Comparison of ENCODE assay signal across 17 cellular contexts in genomic region chr14:28264306-28264705, GRCh38.
"Had no signal": no experiment of that assay in that cellular context is flagged by ENCODE, and none has a peak within 500 bp of the region (broad histone marks: within the 10 kb centered on the region; RNA-seq: fewer than 3 reads in every experiment).

No MANE protein-coding gene starts in this region.

- H3K27ac Mint-ChIP-seq: activated CD8-positive, alpha-beta T cell treated with anti-CD3 and anti-CD28 coated beads for 36 hours; activated T-cell treated with anti-CD3 and anti-CD28 coated beads, Interleukin-2, amount 50 U/mL, for 72 hours; memory B cell; natural killer cell; progenitor cell of endocrine pancreas; stimulated activated naive B cell treated with anti-CD40 and anti-IgM and Interleukin-4, amounts not matched to agents 10 μg/mL and 1 μg/mL and 100 μg/mL, for 72 hours had no signal

- H3K36me3 ChIP-seq: left lung had no signal

- ATAC-seq: activated CD8-positive, alpha-beta T cell treated with anti-CD3 and anti-CD28 coated beads for 36 hours; activated T-cell treated with anti-CD3 and anti-CD28 coated beads, Interleukin-2, amount 50 U/mL, for 72 hours; left lung; natural killer cell; right cardiac atrium; stimulated activated naive B cell treated with anti-CD40 and anti-IgM and Interleukin-4, amounts not matched to agents 10 μg/mL and 1 μg/mL and 100 μg/mL, for 72 hours had no signal

- H3K36me3 Mint-ChIP-seq: stimulated activated naive B cell treated with anti-CD40 and anti-IgM and Interleukin-4, amounts not matched to agents 10 μg/mL and 1 μg/mL and 100 μg/mL, for 72 hours had no signal

- H3K4me3 ChIP-seq: left lung had no signal

- H3K4me3 Mint-ChIP-seq: activated CD8-positive, alpha-beta T cell treated with anti-CD3 and anti-CD28 coated beads for 36 hours; activated T-cell treated with anti-CD3 and anti-CD28 coated beads, Interleukin-2, amount 50 U/mL, for 72 hours; central memory CD8-positive, alpha-beta T cell; memory B cell; natural killer cell; stimulated activated naive B cell treated with anti-CD40 and anti-IgM and Interleukin-4, amounts not matched to agents 10 μg/mL and 1 μg/mL and 100 μg/mL, for 72 hours had no signal

- DNase-seq: activated CD8-positive, alpha-beta memory T cell treated with anti-CD3 and anti-CD28 coated beads, Interleukin-2, amount 50 U/mL, for 4 hours; activated CD8-positive, alpha-beta T cell treated with anti-CD3 and anti-CD28 coated beads for 36 hours; activated gamma-delta T cell treated with Interleukin-2 at 50 U/mL for 16 hours; activated T-cell treated with anti-CD3 and anti-CD28 coated beads, Interleukin-2, amount 50 U/mL, for 72 hours; erythroblast; glutamatergic neuron; left lung; natural killer cell; nucleus accumbens; right cardiac atrium; stimulated activated CD4-positive, alpha-beta T cell treated with anti-CD3 and anti-CD28 coated beads, Interleukin-1b, Interleukin-23, amount 100 ng/mL, for 48 hours; stimulated activated naive B cell treated with anti-CD40 and anti-IgM and Interleukin-4, amounts not matched to agents 10 μg/mL and 1 μg/mL and 100 μg/mL, for 72 hours; T-helper 1 cell had no signal

- H3K4me1 Mint-ChIP-seq: central memory CD8-positive, alpha-beta T cell; memory B cell; natural killer cell; stimulated activated naive B cell treated with anti-CD40 and anti-IgM and Interleukin-4, amounts not matched to agents 10 μg/mL and 1 μg/mL and 100 μg/mL, for 72 hours had no signal

- H3K4me1 ChIP-seq: left lung had no signal

- H3K27me3 Mint-ChIP-seq: activated CD8-positive, alpha-beta T cell treated with anti-CD3 and anti-CD28 coated beads for 36 hours; central memory CD8-positive, alpha-beta T cell; memory B cell; progenitor cell of endocrine pancreas; stimulated activated naive B cell treated with anti-CD40 and anti-IgM and Interleukin-4, amounts not matched to agents 10 μg/mL and 1 μg/mL and 100 μg/mL, for 72 hours had no signal

- H3K27ac ChIP-seq: left lung, VCaP had no signal
